In genomic region chr3:187016639-187017345, GRCh38 we compare ENCODE assay signal across 1 cellular context.
A peak's percentile ranks its signal among the peaks of the same experiment; 100 is the strongest.
TF ChIP-seq lines count a peak whose summit lies in the region.

No MANE protein-coding gene starts in this region.

TF ChIP-seq in GM12878, 131 proteins besides CTCF, POLR2A, EP300 and RAD21 (continued from another document and continues in another):
- TF ChIP-seq CUX1 (IDR thresholded peaks at IDR 0.05; ENCODE audit: insufficient replicate concordance, low read depth, low read length) (no peak), CEBPB (IDR thresholded peaks at IDR 0.05; ENCODE audit: borderline replicate concordance in 1 of 2, low read depth in 2 of 2, low read length in 2 of 2) (no peak), HDGF (IDR thresholded peaks at IDR 0.05) (peak; percentile 59; the same call in 1 of the 2 replicates), CHD4 (IDR thresholded peaks at IDR 0.05) (no peak), PKNOX1 (IDR thresholded peaks at IDR 0.05) (no peak), HDAC6 (IDR thresholded peaks at IDR 0.05; ENCODE audit: unreplicated experiment) (no peak), ZNF24 (IDR thresholded peaks at IDR 0.05) (no peak), IKZF2 (IDR thresholded peaks at IDR 0.05) (peak in 1 of 2 experiments; percentile 6; a peak in 1 of 4 replicates), KDM1A (IDR thresholded peaks at IDR 0.05; ENCODE audit: borderline replicate concordance) (no peak), NBN (IDR thresholded peaks at IDR 0.05) (peak; percentile 28; the same call in 1 of the 2 replicates), SUZ12 (IDR thresholded peaks at IDR 0.05; ENCODE audit: unreplicated experiment) (no peak), MYB (IDR thresholded peaks at IDR 0.05; ENCODE audit: borderline replicate concordance, low read depth, low read length) (no peak), ZNF622 (IDR thresholded peaks at IDR 0.05) (no peak), ZNF217 (IDR thresholded peaks at IDR 0.05) (no peak), ASH2L (IDR thresholded peaks at IDR 0.05; ENCODE audit: borderline replicate concordance, low read depth) (no peak), E2F8 (IDR thresholded peaks at IDR 0.05; ENCODE audit: low read depth, partially characterized antibody) (no peak), SUPT20H (IDR thresholded peaks at IDR 0.05; ENCODE audit: borderline replicate concordance, control insufficient read depth, low read depth, low read length) (no peak), NFYA (IDR thresholded peaks at IDR 0.05; ENCODE audit: borderline replicate concordance, low read depth, low read length) (no peak), MYC (IDR thresholded peaks at IDR 0.05; ENCODE audit: insufficient read depth, insufficient read length, insufficient replicate concordance, low read length, severe bottlenecking) (no peak), ZBED1 (IDR thresholded peaks at IDR 0.05; ENCODE audit: borderline replicate concordance) (peak; percentile 31; the same call in 1 of the 2 replicates), TCF3 (IDR thresholded peaks at IDR 0.05; ENCODE audit: borderline replicate concordance, insufficient read depth, low read depth, low read length) (0 out of 2 replicates have a peak, but pooled peaks have one; percentile 42), EZH2 (IDR thresholded peaks at IDR 0.05; ENCODE audit: borderline replicate concordance, control insufficient read depth, low read depth, low read length) (no peak), ZSCAN29 (IDR thresholded peaks at IDR 0.05) (no peak), SPI1 (IDR thresholded peaks at IDR 0.05; ENCODE audit: borderline replicate concordance, insufficient read depth, low read depth, low read length) (peak; percentile 23; the same call in 1 of the 2 replicates), TBL1XR1 (IDR thresholded peaks at IDR 0.05; ENCODE audit: low read depth, low read length) (no peak), E2F4 (IDR thresholded peaks at IDR 0.05; ENCODE audit: low read depth, low read length) (no peak), SIN3A (IDR thresholded peaks at IDR 0.05; ENCODE audit: low read depth, low read length) (no peak), YBX1 (IDR thresholded peaks at IDR 0.05) (no peak), MTA2 (IDR thresholded peaks at IDR 0.05; ENCODE audit: low read depth) (no peak), SMC3 (IDR thresholded peaks at IDR 0.05; ENCODE audit: borderline replicate concordance, low read length) (peak; percentile 5; the same call in 1 of the 2 replicates), TCF12 (IDR thresholded peaks at IDR 0.05; ENCODE audit: low read depth, low read length) (0 out of 2 replicates have a peak, but pooled peaks have one; percentile 35)
- TF ChIP-seq, protein P1, sequence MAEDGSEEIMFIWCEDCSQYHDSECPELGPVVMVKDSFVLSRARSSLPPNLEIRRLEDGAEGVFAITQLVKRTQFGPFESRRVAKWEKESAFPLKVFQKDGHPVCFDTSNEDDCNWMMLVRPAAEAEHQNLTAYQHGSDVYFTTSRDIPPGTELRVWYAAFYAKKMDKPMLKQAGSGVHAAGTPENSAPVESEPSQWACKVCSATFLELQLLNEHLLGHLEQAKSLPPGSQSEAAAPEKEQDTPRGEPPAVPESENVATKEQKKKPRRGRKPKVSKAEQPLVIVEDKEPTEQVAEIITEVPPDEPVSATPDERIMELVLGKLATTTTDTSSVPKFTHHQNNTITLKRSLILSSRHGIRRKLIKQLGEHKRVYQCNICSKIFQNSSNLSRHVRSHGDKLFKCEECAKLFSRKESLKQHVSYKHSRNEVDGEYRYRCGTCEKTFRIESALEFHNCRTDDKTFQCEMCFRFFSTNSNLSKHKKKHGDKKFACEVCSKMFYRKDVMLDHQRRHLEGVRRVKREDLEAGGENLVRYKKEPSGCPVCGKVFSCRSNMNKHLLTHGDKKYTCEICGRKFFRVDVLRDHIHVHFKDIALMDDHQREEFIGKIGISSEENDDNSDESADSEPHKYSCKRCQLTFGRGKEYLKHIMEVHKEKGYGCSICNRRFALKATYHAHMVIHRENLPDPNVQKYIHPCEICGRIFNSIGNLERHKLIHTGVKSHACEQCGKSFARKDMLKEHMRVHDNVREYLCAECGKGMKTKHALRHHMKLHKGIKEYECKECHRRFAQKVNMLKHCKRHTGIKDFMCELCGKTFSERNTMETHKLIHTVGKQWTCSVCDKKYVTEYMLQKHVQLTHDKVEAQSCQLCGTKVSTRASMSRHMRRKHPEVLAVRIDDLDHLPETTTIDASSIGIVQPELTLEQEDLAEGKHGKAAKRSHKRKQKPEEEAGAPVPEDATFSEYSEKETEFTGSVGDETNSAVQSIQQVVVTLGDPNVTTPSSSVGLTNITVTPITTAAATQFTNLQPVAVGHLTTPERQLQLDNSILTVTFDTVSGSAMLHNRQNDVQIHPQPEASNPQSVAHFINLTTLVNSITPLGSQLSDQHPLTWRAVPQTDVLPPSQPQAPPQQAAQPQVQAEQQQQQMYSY (CRISPR knock-in tag; IDR thresholded peaks at IDR 0.05), result no peak
- TF ChIP-seq, protein P2, sequence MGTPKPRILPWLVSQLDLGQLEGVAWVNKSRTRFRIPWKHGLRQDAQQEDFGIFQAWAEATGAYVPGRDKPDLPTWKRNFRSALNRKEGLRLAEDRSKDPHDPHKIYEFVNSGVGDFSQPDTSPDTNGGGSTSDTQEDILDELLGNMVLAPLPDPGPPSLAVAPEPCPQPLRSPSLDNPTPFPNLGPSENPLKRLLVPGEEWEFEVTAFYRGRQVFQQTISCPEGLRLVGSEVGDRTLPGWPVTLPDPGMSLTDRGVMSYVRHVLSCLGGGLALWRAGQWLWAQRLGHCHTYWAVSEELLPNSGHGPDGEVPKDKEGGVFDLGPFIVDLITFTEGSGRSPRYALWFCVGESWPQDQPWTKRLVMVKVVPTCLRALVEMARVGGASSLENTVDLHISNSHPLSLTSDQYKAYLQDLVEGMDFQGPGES (IDR thresholded peaks at IDR 0.05), result no peak
- TF ChIP-seq, protein P3, sequence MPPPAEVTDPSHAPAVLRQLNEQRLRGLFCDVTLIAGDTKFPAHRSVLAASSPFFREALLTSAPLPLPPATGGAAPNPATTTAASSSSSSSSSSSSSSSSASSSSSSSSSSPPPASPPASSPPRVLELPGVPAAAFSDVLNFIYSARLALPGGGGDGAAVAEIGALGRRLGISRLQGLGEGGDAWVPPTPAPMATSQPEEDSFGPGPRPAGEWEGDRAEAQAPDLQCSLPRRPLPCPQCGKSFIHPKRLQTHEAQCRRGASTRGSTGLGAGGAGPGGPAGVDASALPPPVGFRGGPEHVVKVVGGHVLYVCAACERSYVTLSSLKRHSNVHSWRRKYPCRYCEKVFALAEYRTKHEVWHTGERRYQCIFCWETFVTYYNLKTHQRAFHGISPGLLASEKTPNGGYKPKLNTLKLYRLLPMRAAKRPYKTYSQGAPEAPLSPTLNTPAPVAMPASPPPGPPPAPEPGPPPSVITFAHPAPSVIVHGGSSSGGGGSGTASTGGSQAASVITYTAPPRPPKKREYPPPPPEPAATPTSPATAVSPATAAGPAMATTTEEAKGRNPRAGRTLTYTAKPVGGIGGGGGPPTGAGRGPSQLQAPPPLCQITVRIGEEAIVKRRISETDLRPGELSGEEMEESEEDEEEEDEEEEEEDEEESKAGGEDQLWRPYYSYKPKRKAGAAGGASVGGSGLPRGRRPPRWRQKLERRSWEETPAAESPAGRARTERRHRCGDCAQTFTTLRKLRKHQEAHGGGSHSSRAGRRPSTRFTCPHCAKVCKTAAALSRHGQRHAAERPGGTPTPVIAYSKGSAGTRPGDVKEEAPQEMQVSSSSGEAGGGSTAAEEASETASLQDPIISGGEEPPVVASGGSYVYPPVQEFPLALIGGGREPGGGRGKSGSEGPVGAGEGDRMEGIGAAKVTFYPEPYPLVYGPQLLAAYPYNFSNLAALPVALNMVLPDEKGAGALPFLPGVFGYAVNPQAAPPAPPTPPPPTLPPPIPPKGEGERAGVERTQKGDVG (CRISPR knock-in tag; IDR thresholded peaks at IDR 0.05), result no peak
- TF ChIP-seq, protein P4, sequence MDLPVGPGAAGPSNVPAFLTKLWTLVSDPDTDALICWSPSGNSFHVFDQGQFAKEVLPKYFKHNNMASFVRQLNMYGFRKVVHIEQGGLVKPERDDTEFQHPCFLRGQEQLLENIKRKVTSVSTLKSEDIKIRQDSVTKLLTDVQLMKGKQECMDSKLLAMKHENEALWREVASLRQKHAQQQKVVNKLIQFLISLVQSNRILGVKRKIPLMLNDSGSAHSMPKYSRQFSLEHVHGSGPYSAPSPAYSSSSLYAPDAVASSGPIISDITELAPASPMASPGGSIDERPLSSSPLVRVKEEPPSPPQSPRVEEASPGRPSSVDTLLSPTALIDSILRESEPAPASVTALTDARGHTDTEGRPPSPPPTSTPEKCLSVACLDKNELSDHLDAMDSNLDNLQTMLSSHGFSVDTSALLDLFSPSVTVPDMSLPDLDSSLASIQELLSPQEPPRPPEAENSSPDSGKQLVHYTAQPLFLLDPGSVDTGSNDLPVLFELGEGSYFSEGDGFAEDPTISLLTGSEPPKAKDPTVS (IDR thresholded peaks at IDR 0.05; ENCODE audit: low read depth, low read length), result no peak
- TF ChIP-seq, protein P5, sequence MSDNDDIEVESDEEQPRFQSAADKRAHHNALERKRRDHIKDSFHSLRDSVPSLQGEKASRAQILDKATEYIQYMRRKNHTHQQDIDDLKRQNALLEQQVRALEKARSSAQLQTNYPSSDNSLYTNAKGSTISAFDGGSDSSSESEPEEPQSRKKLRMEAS (IDR thresholded peaks at IDR 0.05; ENCODE audit: low read depth, low read length), result no peak; the same call in 1 of the 2 replicates
- TF ChIP-seq, protein P6, sequence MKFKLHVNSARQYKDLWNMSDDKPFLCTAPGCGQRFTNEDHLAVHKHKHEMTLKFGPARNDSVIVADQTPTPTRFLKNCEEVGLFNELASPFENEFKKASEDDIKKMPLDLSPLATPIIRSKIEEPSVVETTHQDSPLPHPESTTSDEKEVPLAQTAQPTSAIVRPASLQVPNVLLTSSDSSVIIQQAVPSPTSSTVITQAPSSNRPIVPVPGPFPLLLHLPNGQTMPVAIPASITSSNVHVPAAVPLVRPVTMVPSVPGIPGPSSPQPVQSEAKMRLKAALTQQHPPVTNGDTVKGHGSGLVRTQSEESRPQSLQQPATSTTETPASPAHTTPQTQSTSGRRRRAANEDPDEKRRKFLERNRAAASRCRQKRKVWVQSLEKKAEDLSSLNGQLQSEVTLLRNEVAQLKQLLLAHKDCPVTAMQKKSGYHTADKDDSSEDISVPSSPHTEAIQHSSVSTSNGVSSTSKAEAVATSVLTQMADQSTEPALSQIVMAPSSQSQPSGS (IDR thresholded peaks at IDR 0.05; ENCODE audit: low read length), result 0 out of 2 replicates have a peak, but pooled peaks have one; percentile 22
